8 cellular contexts compared by ENCODE assay signal in the genomic region with DNA sequence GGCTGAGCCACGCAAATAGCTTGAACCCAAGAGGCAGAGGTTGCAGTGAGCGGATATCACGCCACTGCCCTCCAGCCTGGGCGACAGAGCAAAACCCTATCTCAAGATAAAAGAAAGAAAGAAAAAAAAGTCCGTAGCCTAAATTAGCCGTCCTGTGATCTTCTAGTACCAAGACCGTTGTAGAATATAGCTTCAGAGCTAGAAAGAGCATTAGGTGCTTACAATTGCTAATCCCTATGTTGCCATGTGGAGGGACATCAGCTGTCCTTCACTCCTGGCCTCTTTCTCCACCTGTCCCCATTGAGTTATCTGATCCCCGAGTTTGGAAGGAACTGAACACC. TPM values are rescaled to one million over a fixed set of nuclear protein-coding genes. Genes with fewer than 3 reads are reported as not detected.
DNase-seq lines count a peak whose midpoint lies in the region; TF ChIP-seq lines count a peak whose summit lies in the region.

No MANE protein-coding gene starts in this region.

- peaks cover 46% of the 10 kb centered on the region for H3K4me1 Mint-ChIP-seq in activated naive CD4-positive, alpha-beta T cell treated with anti-CD3 and anti-CD28 coated beads, Interleukin-2, amount 10 ng/mL, durations not matched to agents 7 days and 5 days
- H3K4me1 Mint-ChIP-seq in endothelial cell (ENCODE audit: unreplicated experiment), result peaks cover 5% of the 10 kb centered on the region

- peak overlapping the region; percentile 100 for H3K4me2 ChIP-seq in OCI-LY7 (ENCODE audit: low read length)

- peaks cover 27% of the 10 kb centered on the region for H3K36me3 Mint-ChIP-seq in activated naive CD4-positive, alpha-beta T cell treated with anti-CD3 and anti-CD28 coated beads, Interleukin-2, amount 10 ng/mL, durations not matched to agents 7 days and 5 days
- H3K36me3 Mint-ChIP-seq in endothelial cell (ENCODE audit: low read depth, unreplicated experiment), result peaks cover 8% of the 10 kb centered on the region

- TF ChIP-seq EP300 in esophagus muscularis mucosa (IDR thresholded peaks at IDR 0.05), result no peak

- CTCF ChIA-PET in activated naive CD4-positive, alpha-beta T cell treated with anti-CD3 and anti-CD28 coated beads, Interleukin-2, amount 10 ng/mL, durations not matched to agents 7 days and 5 days (lab: Charles Lee), result interaction anchor here (0.7 kb wide), 1 partner anchor 26 kb away, joined by 3 read pairs; no protein-coding TSS in a partner anchor
- CTCF ChIA-PET in OCI-LY7 (lab: Charles Lee; ENCODE audit: unreplicated experiment), result interaction anchor here (0.8 to 1.1 kb wide), 3 partner anchors 25 to 322 kb away, joined by 3 read pairs; no protein-coding TSS in a partner anchor

- H3K27ac Mint-ChIP-seq in activated naive CD4-positive, alpha-beta T cell treated with anti-CD3 and anti-CD28 coated beads, Interleukin-2, amount 10 ng/mL, durations not matched to agents 7 days and 5 days, result peak overlapping the region; percentile 58
- peak overlapping the region; percentile 53 for H3K27ac Mint-ChIP-seq in endothelial cell (ENCODE audit: unreplicated experiment)

- H3K27me3 ChIP-seq in testis (no peaks in the 10 kb centered on the region), Peyer's patch (no peaks in the 10 kb centered on the region), esophagus muscularis mucosa (no peaks in the 10 kb centered on the region)

- no peak overlapping the region for H2AFZ ChIP-seq in OCI-LY7 (ENCODE audit: low read length)

- intact Hi-C loops in OCI-LY7 (cut with micrococcal nuclease; ENCODE audit: unreplicated experiment), result loop anchor here (5.0 to 10.0 kb wide), 2 partner anchors 783 to 1246 kb away; a partner anchor contains a TSS
- intact Hi-C loops in testis (cut with DNase I; ENCODE audit: low total_unique reads), result no loop called here
- intact Hi-C loops in esophagus muscularis mucosa (cut with DNase I), result loop anchor here (5.0 kb wide), 1 partner anchor 44 kb away; a partner anchor contains a TSS

- H3K36me3 ChIP-seq in OCI-LY7 (ENCODE audit: insufficient read depth, low read length), result peaks cover 41% of the 10 kb centered on the region
- H3K36me3 ChIP-seq in testis (ENCODE audit: low read depth, missing control alignments), result no peaks in the 10 kb centered on the region
- no peaks in the 10 kb centered on the region for H3K36me3 ChIP-seq in Peyer's patch
- no peaks in the 10 kb centered on the region for H3K36me3 ChIP-seq in esophagus muscularis mucosa

- peak overlapping the region; percentile 88 for H3K4me3 Mint-ChIP-seq in activated naive CD4-positive, alpha-beta T cell treated with anti-CD3 and anti-CD28 coated beads, Interleukin-2, amount 10 ng/mL, durations not matched to agents 7 days and 5 days
- peak overlapping the region; percentile 87 for H3K4me3 Mint-ChIP-seq in endothelial cell (ENCODE audit: unreplicated experiment)

- 49 to 63% methylated on average over 8 of the region's 8 CpGs for WGBS in testis, 2 donors
- 86% methylated on average over 8 of the region's 8 CpGs for WGBS in esophagus muscularis mucosa

- H3K79me2 ChIP-seq in OCI-LY7 (ENCODE audit: insufficient read depth, low read depth, low read length), result peaks cover 58% of the 10 kb centered on the region

- H3K9me2 ChIP-seq in OCI-LY7 (ENCODE audit: insufficient read depth, low read length), result no peaks in the 10 kb centered on the region

- H3K4me1 ChIP-seq in OCI-LY7 (ENCODE audit: insufficient read depth, low read length, poor library complexity, severe bottlenecking) (peaks cover 31% of the 10 kb centered on the region), testis (no peaks in the 10 kb centered on the region), Peyer's patch (peaks cover 0 to 4% (median 0%) of the 10 kb centered on the region in 4 donors), esophagus muscularis mucosa (peaks cover 8 to 15% (median 9%) of the 10 kb centered on the region in 4 donors)

- no TSS peak for BruUV-seq in OCI-LY7 (replicated peaks; lab: Mats Ljungman, UMichigan)

- H3K4me3 ChIP-seq in OCI-LY7 (ENCODE audit: low read depth, low read length, poor library complexity, severe bottlenecking) (peak overlapping the region; percentile 96), testis (peak overlapping the region; percentile 69 to 71), Peyer's patch (peak overlapping the region in 2 of 4 donors; percentile 74 to 85), esophagus muscularis mucosa (no peak overlapping the region)

- POLR2A ChIA-PET in OCI-LY7 (lab: Charles Lee), result interaction anchor here (0.9 to 2.5 kb wide), 12 partner anchors 9 to 112 kb away, joined by 3 to 11 read pairs (median 6); a partner anchor contains a TSS

- peaks cover 4% of the 10 kb centered on the region; the same call in 1 of the 2 replicates for H4K20me1 ChIP-seq in OCI-LY7 (ENCODE audit: insufficient read depth, low read length)

- peaks cover 2% of the 10 kb centered on the region for H3K9me3 Mint-ChIP-seq in activated naive CD4-positive, alpha-beta T cell treated with anti-CD3 and anti-CD28 coated beads, Interleukin-2, amount 10 ng/mL, durations not matched to agents 7 days and 5 days
- H3K9me3 Mint-ChIP-seq in endothelial cell (ENCODE audit: unreplicated experiment), result no peaks in the 10 kb centered on the region

- TF ChIP-seq CTCF in OCI-LY7 (conservative IDR thresholded peaks at IDR 0.05; ENCODE audit: low read length) (no peak), endothelial cell (IDR thresholded peaks at IDR 0.05; ENCODE audit: unreplicated experiment) (no peak), testis (IDR thresholded peaks at IDR 0.05) (no peak), Peyer's patch (IDR thresholded peaks at IDR 0.05) (no peak), esophagus muscularis mucosa (IDR thresholded peaks at IDR 0.05) (no peak)

- DNase-seq in activated naive CD4-positive, alpha-beta T cell treated with anti-CD3 and anti-CD28 coated beads, Interleukin-2, amount 10 ng/mL, durations not matched to agents 7 days and 5 days, result no peak
- no peak for DNase-seq in activated naive CD4-positive, alpha-beta T cell treated with anti-CD3 and anti-CD28 coated beads, Interleukin-2, amount 50 U/mL, for 16 hours
- peak; percentile 9 for DNase-seq in OCI-LY7 (ENCODE audit: low spot score)
- DNase-seq in endothelial cell (ENCODE audit: low spot score), result no peak
- DNase-seq in testis, result no peak
- no peak for DNase-seq in GOT3 (lab: John Stamatoyannopoulos, UW)
- DNase-seq in Peyer's patch, result no peak
- DNase-seq in esophagus muscularis mucosa (ENCODE audit: extremely low spot score), result no peak

- TF ChIP-seq POLR2A in testis (IDR thresholded peaks at IDR 0.05), result no peak
- no peak for TF ChIP-seq POLR2A in Peyer's patch (IDR thresholded peaks at IDR 0.05)
- no peak for TF ChIP-seq POLR2A in esophagus muscularis mucosa (IDR thresholded peaks at IDR 0.05; ENCODE audit: low read depth)

- peaks cover 6% of the 10 kb centered on the region; the same call in 1 of the 2 replicates for H3K9me3 ChIP-seq in OCI-LY7 (ENCODE audit: low read length)
- no peaks in the 10 kb centered on the region for H3K9me3 ChIP-seq in testis
- H3K9me3 ChIP-seq in Peyer's patch, result no peaks in the 10 kb centered on the region
- no peaks in the 10 kb centered on the region for H3K9me3 ChIP-seq in esophagus muscularis mucosa

- H3K27ac ChIP-seq in OCI-LY7 (ENCODE audit: low read depth, low read length, poor library complexity, severe bottlenecking) (peak overlapping the region; percentile 65), testis (no peak overlapping the region), Peyer's patch (no peak overlapping the region), esophagus muscularis mucosa (replicated peaks in 1 of 4) (no peak overlapping the region)

- H3K27me3 Mint-ChIP-seq in activated naive CD4-positive, alpha-beta T cell treated with anti-CD3 and anti-CD28 coated beads, Interleukin-2, amount 10 ng/mL, durations not matched to agents 7 days and 5 days, result no peaks in the 10 kb centered on the region
- H3K27me3 Mint-ChIP-seq in endothelial cell (ENCODE audit: unreplicated experiment), result peaks cover 5% of the 10 kb centered on the region

RNA-seq across cellular contexts. Expression of a gene that starts 1.2 kb away (rescaled TPM):
- 134 and 150 TPM in 2 replicates for total RNA-seq in OCI-LY7 (2014; rRNA removed; shearing (Covaris generic))
- total RNA-seq in OCI-LY7 (2022), result 157 and 189 TPM in 2 replicates
- total RNA-seq in endothelial cell (ENCODE audit: unreplicated experiment), result 12.2 TPM
- 100 to 1,000 TPM in 1 of 2 donors, 10 to 100 TPM in 1; 99.0 to 160 TPM for total RNA-seq in testis
- 398 TPM for polyA plus RNA-seq in testis (ENCODE audit: insufficient read depth, low read depth, low replicate concordance)
- 1 to 10 TPM; 1.6 to 7.4 (median 4.3) TPM for total RNA-seq in Peyer's patch
- 1 to 10 TPM in 2 of 4 donors, under 1 TPM in 2; 0.65 to 4.8 (median 1.0) TPM for total RNA-seq in esophagus muscularis mucosa

RNA-seq across cellular contexts. Expression of a gene that starts 43.2 kb away (rescaled TPM):
- total RNA-seq in OCI-LY7 (2014; rRNA removed; shearing (Covaris generic)), result 18.7 and 29.7 TPM in 2 replicates
- total RNA-seq in OCI-LY7 (2022), result 96.6 and 109 TPM in 2 replicates
- 87.8 TPM for total RNA-seq in endothelial cell (ENCODE audit: unreplicated experiment)
- 100 to 1,000 TPM in 1 of 2 donors, 10 to 100 TPM in 1; 44.2 to 157 TPM for total RNA-seq in testis
- 121 TPM for polyA plus RNA-seq in testis (ENCODE audit: insufficient read depth, low read depth, low replicate concordance)
- 100 to 1,000 TPM in 3 of 4 donors, 10 to 100 TPM in 1; 61.1 to 130 (median 121) TPM for total RNA-seq in Peyer's patch
- 100 to 1,000 TPM in 2 of 4 donors, 10 to 100 TPM in 2; 52.3 to 144 (median 103) TPM for total RNA-seq in esophagus muscularis mucosa

Comparison
In these comparisons a context has a peak if more than half of its experiments do, and no peak if none do; other contexts are left out.
1. H3K4me3 ChIP-seq: peak in OCI-LY7 (single experiment) and testis (2 of 2); none in esophagus muscularis mucosa (0 of 4).